20 cellular contexts compared by ENCODE assay signal in genomic region chr18:23673725-23674124, GRCh38. TPM values are rescaled to one million over a fixed set of nuclear protein-coding genes. Genes with fewer than 3 reads are reported as not detected.
DNase-seq lines count a peak whose midpoint lies in the region; ATAC-seq, FAIRE-seq and TF ChIP-seq lines count a peak whose summit lies in the region.
"Had no signal": no experiment of that assay in that cellular context is flagged by ENCODE, and none has a peak within 500 bp of the region (broad histone marks: within the 10 kb centered on the region; RNA-seq: fewer than 3 reads in every experiment).

No MANE protein-coding gene starts in this region.

- H3K79me2 ChIP-seq in PC-3 (ENCODE audit: low read length) (no peaks in the 10 kb centered on the region), keratinocyte (ENCODE audit: control insufficient read depth, insufficient read depth, low read length) (no peaks in the 10 kb centered on the region)

- H3K4me3 ChIP-seq in PC-3 (ENCODE audit: low read length) (no peak overlapping the region), keratinocyte (ENCODE audit: control insufficient read depth in 2 of 3, extremely low read depth in 1 of 3, insufficient read depth in 2 of 3, low read depth in 1 of 3, low read length in 3 of 3) (no peak overlapping the region)
- H3K4me3 ChIP-seq: GM23338, SJCRH30 had no signal

- H3K9me3 ChIP-seq in PC-3 (ENCODE audit: low read length) (no peaks in the 10 kb centered on the region), keratinocyte (ENCODE audit: control insufficient read depth, low read depth, low read length) (no peaks in the 10 kb centered on the region)
- H3K9me3 ChIP-seq: BE2C, SJCRH30 had no signal

- no peak overlapping the region for H3K27ac Mint-ChIP-seq in activated T-cell treated with anti-CD3 and anti-CD28 coated beads, Interleukin-2, amount 50 U/mL, for 72 hours
- H3K27ac Mint-ChIP-seq: CD4-positive, alpha-beta memory T cell; GM23338 had no signal

- peaks cover 16% of the 10 kb centered on the region for H3K4me1 ChIP-seq in PC-3 (ENCODE audit: insufficient read depth, low read length)
- peaks cover 10% of the 10 kb centered on the region for H3K4me1 ChIP-seq in keratinocyte (ENCODE audit: control insufficient read depth, extremely low read depth, insufficient read depth, low read length)
- H3K4me1 ChIP-seq: BE2C, SJCRH30 had no signal

- H3K4me1 Mint-ChIP-seq in activated T-cell treated with anti-CD3 and anti-CD28 coated beads, Interleukin-2, amount 50 U/mL, for 72 hours (ENCODE audit: low read depth), result peaks cover 13% of the 10 kb centered on the region
- H3K4me1 Mint-ChIP-seq: IgD-negative memory B cell had no signal

- no peaks in the 10 kb centered on the region for H3K36me3 ChIP-seq in PC-3 (ENCODE audit: low read depth, low read length)
- H3K36me3 ChIP-seq in keratinocyte (ENCODE audit: control insufficient read depth in 2 of 2, extremely low read depth in 1 of 2, insufficient read depth in 2 of 2, low read length in 2 of 2), result no peaks in the 10 kb centered on the region
- H3K36me3 ChIP-seq: BE2C, SJCRH30 had no signal

- TF ChIP-seq POLR2A in GM12891 (IDR thresholded peaks at IDR 0.05; ENCODE audit: low read depth, low read length), result no peak

- H3K9me1 ChIP-seq in keratinocyte (ENCODE audit: control insufficient read depth, extremely low read depth, insufficient read depth, low read length), result no peaks in the 10 kb centered on the region

- no peaks in the 10 kb centered on the region; the same call in 1 of the 2 replicates for H3K9me2 ChIP-seq in PC-3 (replicated peaks; ENCODE audit: low read length)

- ATAC-seq in activated T-cell treated with anti-CD3 and anti-CD28 coated beads, Interleukin-2, amount 50 U/mL, for 72 hours (replicated peaks in 1 of 2), result peak; percentile 94 to 97
- ATAC-seq in GM19351 (IDR thresholded peaks at IDR 0.05; ENCODE audit: unreplicated experiment) (peak; percentile 60), PC-3 (peak; percentile 81), HG02642 (IDR thresholded peaks at IDR 0.05; ENCODE audit: poor library complexity, unreplicated experiment) (no peak)
- ATAC-seq: GM23338 had no signal

- no peaks in the 10 kb centered on the region for H3K9me3 Mint-ChIP-seq in activated T-cell treated with anti-CD3 and anti-CD28 coated beads, Interleukin-2, amount 50 U/mL, for 72 hours
- H3K9me3 Mint-ChIP-seq: GM23338, IgD-negative memory B cell had no signal

- FAIRE-seq in keratinocyte (lab: Jason Lieb, UNC) (peak; percentile 80), GM12891 (lab: Jason Lieb, UNC) (no peak)

- intact Hi-C loops in PC-3 (cut with micrococcal nuclease), result no loop called here

- H4K20me1 ChIP-seq in PC-3 (ENCODE audit: low read length) (no peaks in the 10 kb centered on the region), keratinocyte (ENCODE audit: control insufficient read depth, extremely low read depth, insufficient read depth, low read length) (no peaks in the 10 kb centered on the region)

- no peaks in the 10 kb centered on the region for H3K36me3 Mint-ChIP-seq in activated T-cell treated with anti-CD3 and anti-CD28 coated beads, Interleukin-2, amount 50 U/mL, for 72 hours (ENCODE audit: insufficient read depth in 2 of 2)
- H3K36me3 Mint-ChIP-seq: CD4-positive, alpha-beta memory T cell had no signal

- H3K27me3 ChIP-seq in PC-3 (ENCODE audit: low read length), result no peaks in the 10 kb centered on the region
- H3K27me3 ChIP-seq in keratinocyte (ENCODE audit: control insufficient read depth, extremely low read depth, insufficient read depth, low read length), result no peaks in the 10 kb centered on the region
- H3K27me3 ChIP-seq: BE2C, SJCRH30 had no signal

- POLR2A ChIA-PET in PC-3 (lab: Charles Lee; ENCODE audit: unreplicated experiment), result no interaction called here

- peak overlapping the region in 1 of 2 donors; percentile 20 for H3K4me3 Mint-ChIP-seq in activated T-cell treated with anti-CD3 and anti-CD28 coated beads, Interleukin-2, amount 50 U/mL, for 72 hours
- H3K4me3 Mint-ChIP-seq: CD4-positive, alpha-beta memory T cell; GM23338; IgD-negative memory B cell had no signal

- TF ChIP-seq CTCF in PC-3 (conservative IDR thresholded peaks at IDR 0.05; ENCODE audit: low read depth, low read length), result no peak
- no peak for TF ChIP-seq CTCF in keratinocyte (optimal IDR thresholded peaks at IDR 0.05 in 1 of 3, IDR thresholded peaks at IDR 0.05 in 1 of 3, conservative IDR thresholded peaks at IDR 0.05 in 1 of 3; ENCODE audit: extremely low read depth in 1 of 3, insufficient read depth in 2 of 3, low read length in 3 of 3)

- H2AFZ ChIP-seq in PC-3 (ENCODE audit: low read length) (no peak overlapping the region), keratinocyte (ENCODE audit: control insufficient read depth, low read length) (no peak overlapping the region)

- CTCF ChIA-PET in PC-3 (lab: Charles Lee), result no interaction called here

- peaks cover 15% of the 10 kb centered on the region for H3K27me3 Mint-ChIP-seq in activated T-cell treated with anti-CD3 and anti-CD28 coated beads, Interleukin-2, amount 50 U/mL, for 72 hours (ENCODE audit: low read depth)

- H3K27ac ChIP-seq in PC-3 (ENCODE audit: low read length), result peak overlapping the region; percentile 46
- H3K27ac ChIP-seq in keratinocyte (ENCODE audit: control insufficient read depth, insufficient read depth, low read length), result no peak overlapping the region
- H3K27ac ChIP-seq: SJCRH30 had no signal

- no TSS peak for BruUV-seq in PC-3 (replicated peaks; lab: Mats Ljungman, UMichigan)

- peak in 1 of 2 donors; percentile 14 for DNase-seq in activated T-cell treated with anti-CD3 and anti-CD28 coated beads, Interleukin-2, amount 50 U/mL, for 72 hours
- DNase-seq in activated T-cell treated with anti-CD3 and anti-CD28 coated beads for 4 hours, result no peak
- DNase-seq in PC-3, result peak; percentile 77
- peak; percentile 62 for DNase-seq in keratinocyte (ENCODE audit: low read depth, low spot score)
- DNase-seq in GM12891 (ENCODE audit: insufficient read length, low spot score), result no peak
- DNase-seq in NOMO-1 treated with DMSO at 0.1 percent for 48 hours (lab: John Stamatoyannopoulos, UW; ENCODE audit: unreplicated experiment), result no peak
- DNase-seq: BE2C; CD4-positive, alpha-beta memory T cell; DMS79; MV-4-11; NCI-H1417 treated with DMSO at 0.1 percent for 48 hours; NCI-H2029; NCI-H2171 treated with DMSO at 0.1 percent for 48 hours; NCI-H510A; SJCRH30 had no signal

- H3K9ac ChIP-seq in PC-3 (ENCODE audit: low read length), result no peak overlapping the region
- no peak overlapping the region for H3K9ac ChIP-seq in keratinocyte (ENCODE audit: control insufficient read depth, extremely low read depth, insufficient read depth, low read length)

- dilution Hi-C loops in keratinocyte (cut with MboI; ENCODE audit: extremely low pct_ligation_motif_present, low sequenced_read_pairs), result no loop called here

- H3K4me2 ChIP-seq in PC-3 (ENCODE audit: low read length) (peak overlapping the region; percentile 41), keratinocyte (ENCODE audit: control insufficient read depth, extremely low read depth, insufficient read depth, low read depth, low read length) (peak overlapping the region; percentile 59)
- H3K4me2 ChIP-seq: GM23338 had no signal

- H3F3A ChIP-seq in PC-3 (ENCODE audit: low read length, unreplicated experiment), result no peaks in the 10 kb centered on the region

TF ChIP-seq in GM12891, 5 proteins besides CTCF, POLR2A, EP300 and RAD21:
- TF ChIP-seq TAF1 (IDR thresholded peaks at IDR 0.05; ENCODE audit: low read depth, low read length) (no peak), POU2F2 (IDR thresholded peaks at IDR 0.05; ENCODE audit: low read depth, low read length) (no peak), SPI1 (IDR thresholded peaks at IDR 0.05; ENCODE audit: low read depth, low read length) (no peak), PAX5 (IDR thresholded peaks at IDR 0.05; ENCODE audit: insufficient read depth, low read length, severe bottlenecking) (no peak), POLR2AphosphoS5 (IDR thresholded peaks at IDR 0.05; ENCODE audit: low read depth, low read length) (no peak)

RNA-seq across cellular contexts. Expression of gene ANKRD29, which starts 11.0 kb away (rescaled TPM):
- not detected for total RNA-seq in activated T-cell treated with anti-CD3 and anti-CD28 coated beads, Interleukin-2, amount 50 U/mL, for 72 hours
- total RNA-seq in PC-3 (2014; rRNA removed), result 31.0 and 31.4 TPM in 2 replicates
- 2.4 to 8.5 TPM (median 3.7 TPM) in 3 replicates for polyA plus RNA-seq in keratinocyte
- 3.0 TPM for polyA plus RNA-seq in keratinocyte (2011; ENCODE audit: low read depth)
- 6.0 and 7.8 TPM in 2 replicates for polyA plus RNA-seq in keratinocyte (2011; cell fraction: cytosol; rRNA removed)
- polyA plus RNA-seq in keratinocyte (2011; cell fraction: nucleus; rRNA removed), result 18.1 and 18.7 TPM in 2 replicates
- 1.9 and 2.9 TPM in 2 replicates for polyA plus RNA-seq in keratinocyte (2012; ENCODE audit: low replicate concordance)
- 2.3 to 5.6 TPM (median 3.3 TPM) in 3 replicates for polyA minus RNA-seq in keratinocyte
- polyA minus RNA-seq in keratinocyte (2011; cell fraction: cytosol; rRNA and poly(A)+ RNA removed), result 5.0 TPM
- polyA minus RNA-seq in keratinocyte (2011; cell fraction: nucleus; rRNA and poly(A)+ RNA removed), result 4.9 and 6.1 TPM in 2 replicates
- polyA plus RNA-seq in GM12891 (2012; ENCODE audit: low read depth, missing spikeins), result 0.85 TPM
- total RNA-seq: CD4-positive, alpha-beta memory T cell; G401 had no signal
- polyA plus RNA-seq: IgD-negative memory B cell had no signal

RNA-seq across cellular contexts. Expression of gene LAMA3, which starts 15.5 kb away (rescaled TPM):
- under 1 TPM in 1 of 2 donors, not detected in 1; 0.19 TPM for total RNA-seq in activated T-cell treated with anti-CD3 and anti-CD28 coated beads, Interleukin-2, amount 50 U/mL, for 72 hours
- 217 and 224 TPM in 2 replicates for total RNA-seq in PC-3 (2014; rRNA removed)
- polyA plus RNA-seq in keratinocyte, result 1,944 to 2,775 TPM (median 2,231 TPM) in 3 replicates
- polyA plus RNA-seq in keratinocyte (2011; ENCODE audit: low read depth), result 294 TPM
- 671 and 924 TPM in 2 replicates for polyA plus RNA-seq in keratinocyte (2011; cell fraction: cytosol; rRNA removed)
- 3,655 and 3,922 TPM in 2 replicates for polyA plus RNA-seq in keratinocyte (2011; cell fraction: nucleus; rRNA removed)
- 345 and 1,929 TPM in 2 replicates for polyA plus RNA-seq in keratinocyte (2012; ENCODE audit: low replicate concordance)
- polyA minus RNA-seq in keratinocyte, result 1,838 to 2,830 TPM (median 2,688 TPM) in 3 replicates
- polyA minus RNA-seq in keratinocyte (2011; cell fraction: cytosol; rRNA and poly(A)+ RNA removed), result 1,658 TPM
- polyA minus RNA-seq in keratinocyte (2011; cell fraction: nucleus; rRNA and poly(A)+ RNA removed), result 4,085 and 6,592 TPM in 2 replicates
- polyA plus RNA-seq in GM12891 (2012; ENCODE audit: low read depth, missing spikeins), result 0.86 TPM
- total RNA-seq: CD4-positive, alpha-beta memory T cell had no signal
- polyA plus RNA-seq: CD4-positive, alpha-beta memory T cell; IgD-negative memory B cell had no signal

Comparison
In these comparisons a context has a peak if more than half of its experiments do, and no peak if none do; other contexts are left out.
1. DNase-seq: peak in PC-3 (single experiment) and keratinocyte (single experiment); none in activated T-cell treated with anti-CD3 and anti-CD28 coated beads for 4 hours (single experiment), GM12891 (single experiment) and NOMO-1 treated with DMSO at 0.1 percent for 48 hours (single experiment).
2. RNA of gene ANKRD29, which starts 11.0 kb away (total RNA-seq): 31.0 to 31.4 TPM in PC-3; not detected in activated T-cell treated with anti-CD3 and anti-CD28 coated beads, Interleukin-2, amount 50 U/mL, for 72 hours; every median in the first group is over 10 times any median in the second.
3. RNA of gene LAMA3, which starts 15.5 kb away (total RNA-seq): 217 to 224 TPM in PC-3; 0.19 TPM in activated T-cell treated with anti-CD3 and anti-CD28 coated beads, Interleukin-2, amount 50 U/mL, for 72 hours; every median in the first group is over 100 times any median in the second.